13 cellular contexts compared by ENCODE assay signal in the genomic region with DNA sequence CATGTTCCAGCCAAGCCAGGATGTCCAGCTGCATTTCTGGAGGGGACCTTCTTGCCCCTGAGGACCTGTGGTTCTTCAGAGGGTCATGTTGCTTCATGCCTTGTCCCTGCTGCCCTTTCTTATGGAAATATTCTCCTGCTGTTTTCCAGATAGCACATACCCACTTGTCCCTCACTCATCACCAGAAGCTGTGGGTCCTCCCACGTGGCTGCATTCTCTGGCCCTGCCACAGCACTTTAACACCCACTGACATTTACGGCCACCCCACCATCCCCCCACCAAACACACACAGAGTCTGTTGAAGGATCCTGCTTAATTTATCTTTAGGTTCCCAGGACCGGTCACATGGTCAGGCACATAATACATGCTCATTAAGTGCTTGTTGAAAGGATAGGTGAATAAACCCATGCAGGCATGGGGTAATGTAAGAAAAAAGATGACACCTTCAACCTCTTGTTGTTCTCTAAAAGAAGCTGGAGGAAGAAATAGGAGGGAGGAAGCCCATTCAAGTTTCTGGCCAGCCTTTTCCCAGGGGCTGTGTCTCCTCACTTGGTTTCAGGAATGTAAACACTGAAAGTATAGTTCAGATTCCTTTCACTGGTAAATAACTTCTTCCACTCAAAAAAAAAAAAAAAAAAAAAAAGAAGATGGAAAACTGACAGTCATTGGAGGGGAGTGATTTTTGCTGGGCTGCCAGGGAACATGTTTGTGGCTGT. TPM values are rescaled to one million over a fixed set of nuclear protein-coding genes. Genes with fewer than 3 reads are reported as not detected.
A peak's percentile ranks its signal among the peaks of the same experiment; 100 is the strongest.
DNase-seq lines count a peak whose midpoint lies in the region; TF ChIP-seq lines count a peak whose summit lies in the region.
"Had no signal": no experiment of that assay in that cellular context is flagged by ENCODE, and none has a peak within 500 bp of the region (broad histone marks: within the 10 kb centered on the region; RNA-seq: fewer than 3 reads in every experiment).

No MANE protein-coding gene starts in this region.

- no peaks in the 10 kb centered on the region for H4K20me1 ChIP-seq in smooth muscle cell (ENCODE audit: low read depth)
- no peaks in the 10 kb centered on the region for H4K20me1 ChIP-seq in OCI-LY7 (ENCODE audit: insufficient read depth, low read length)

- H3K36me3 Mint-ChIP-seq in endodermal cell (ENCODE audit: low read depth) (no peaks in the 10 kb centered on the region), Caco-2 (ENCODE audit: insufficient read depth, unreplicated experiment) (no peaks in the 10 kb centered on the region)
- H3K36me3 Mint-ChIP-seq: CD4-positive, alpha-beta memory T cell had no signal

- no peaks in the 10 kb centered on the region for H3K27me3 Mint-ChIP-seq in endodermal cell (ENCODE audit: insufficient read depth)
- peaks cover 4% of the 10 kb centered on the region for H3K27me3 Mint-ChIP-seq in Caco-2 (ENCODE audit: insufficient read depth, unreplicated experiment)

- peak overlapping the region; percentile 3 to 82 for H3K18ac ChIP-seq in mesenchymal stem cell (ENCODE audit: low read depth in 1 of 2, low read length in 2 of 2)

- peak overlapping the region; percentile 49 for H2BK15ac ChIP-seq in mesenchymal stem cell (ENCODE audit: low read depth, poor library complexity, severe bottlenecking)

- peak overlapping the region; percentile 46 to 94 for H2BK12ac ChIP-seq in mesenchymal stem cell (ENCODE audit: low read length in 2 of 2)

- no peaks in the 10 kb centered on the region for H3K9me2 ChIP-seq in OCI-LY7 (ENCODE audit: insufficient read depth, low read length)

- H3F3A ChIP-seq in smooth muscle cell (ENCODE audit: low read depth) = no peaks in the 10 kb centered on the region

- TF ChIP-seq CTCF in endodermal cell (conservative IDR thresholded peaks at IDR 0.05) (no peak), Caco-2 (IDR thresholded peaks at IDR 0.05; ENCODE audit: insufficient read depth in 1 of 2, low read depth in 1 of 2, low read length in 1 of 2, severe bottlenecking in 1 of 2, unreplicated experiment in 1 of 2) (no peak), smooth muscle cell (IDR thresholded peaks at IDR 0.05; ENCODE audit: borderline replicate concordance, insufficient read depth, poor library complexity, severe bottlenecking) (no peak), OCI-LY7 (conservative IDR thresholded peaks at IDR 0.05; ENCODE audit: low read length) (no peak)

- H3K4me1 Mint-ChIP-seq in endodermal cell (peaks cover 47% of the 10 kb centered on the region), Caco-2 (ENCODE audit: low read depth, unreplicated experiment) (peaks cover 16% of the 10 kb centered on the region)
- H3K4me1 Mint-ChIP-seq: CD4-positive, alpha-beta memory T cell had no signal

- H2BK120ac ChIP-seq in mesenchymal stem cell (ENCODE audit: low read depth, low read length) = peak overlapping the region; percentile 64

- POLR2A ChIA-PET in HEK293T (lab: Yijun Ruan, JAX) = interaction anchor here (1.2 to 1.9 kb wide), 3 partner anchors 13 to 163 kb away, joined by 3 to 5 read pairs (median 3); no protein-coding TSS in a partner anchor
- POLR2A ChIA-PET in Caco-2 (lab: Charles Lee) = no interaction called here
- POLR2A ChIA-PET in OCI-LY7 (lab: Charles Lee) = interaction anchor here (0.7 kb wide), 2 partner anchors 9 to 30 kb away, joined by 3 to 5 read pairs; no protein-coding TSS in a partner anchor

- H3K4me3 ChIP-seq in endodermal cell (ENCODE audit: low read length) = no peak overlapping the region
- H3K4me3 ChIP-seq in mesenchymal stem cell (ENCODE audit: insufficient read depth in 1 of 2, low read depth in 1 of 2, low read length in 2 of 2) = no peak overlapping the region
- no peak overlapping the region for H3K4me3 ChIP-seq in Caco-2 (ENCODE audit: low read depth, low read length)
- no peak overlapping the region for H3K4me3 ChIP-seq in smooth muscle cell
- H3K4me3 ChIP-seq in OCI-LY7 (ENCODE audit: low read depth, low read length, poor library complexity, severe bottlenecking) = no peak overlapping the region
- H3K4me3 ChIP-seq: K562 had no signal

- H3K9me3 Mint-ChIP-seq in endodermal cell (no peaks in the 10 kb centered on the region), Caco-2 (ENCODE audit: unreplicated experiment) (no peaks in the 10 kb centered on the region)

- H3K27me3 ChIP-seq in endodermal cell (ENCODE audit: control insufficient read depth, insufficient read depth, low read length, poor library complexity, severe bottlenecking) (no peaks in the 10 kb centered on the region), mesenchymal stem cell (ENCODE audit: control insufficient read depth in 1 of 2, insufficient read depth in 1 of 2, low read length in 2 of 2) (no peaks in the 10 kb centered on the region), Caco-2 (replicated peaks; ENCODE audit: control insufficient read depth, insufficient read depth, low read length) (no peaks in the 10 kb centered on the region), smooth muscle cell (ENCODE audit: low read depth) (no peaks in the 10 kb centered on the region)

- 87% methylated on average over 3 of the region's 3 CpGs; no CpG with 5 or more reads in 1 of the 2 experiments for whole genome bisulfite sequencing in endodermal cell (ENCODE audit: insufficient coverage in 1 of 2, insufficient read length in 1 of 2), 2 experiments
- 23% methylated on average over 3 of the region's 3 CpGs for WGBS in mesenchymal stem cell
- WGBS in smooth muscle cell (ENCODE audit: low lambda C conversion rate) = 31% methylated on average over 3 of the region's 3 CpGs

- H3K9me3 ChIP-seq in endodermal cell (ENCODE audit: control insufficient read depth, low read length) (no peaks in the 10 kb centered on the region), mesenchymal stem cell (ENCODE audit: control insufficient read depth, low read length) (no peaks in the 10 kb centered on the region), Caco-2 (no peaks in the 10 kb centered on the region), smooth muscle cell (replicated peaks; ENCODE audit: low read depth) (no peaks in the 10 kb centered on the region), OCI-LY7 (ENCODE audit: low read length) (no peaks in the 10 kb centered on the region)

- H3K4me2 ChIP-seq in mesenchymal stem cell (ENCODE audit: low read length, poor library complexity, severe bottlenecking) = no peak overlapping the region
- no peak overlapping the region for H3K4me2 ChIP-seq in smooth muscle cell
- H3K4me2 ChIP-seq in OCI-LY7 (ENCODE audit: low read length) = no peak overlapping the region

- no peaks in the 10 kb centered on the region for H3K79me1 ChIP-seq in mesenchymal stem cell (replicated peaks; ENCODE audit: low read length, poor library complexity, severe bottlenecking)

- DNase-seq in HEK293T (ENCODE audit: extremely low spot score) (no peak), endodermal cell (peak; percentile 55), mesenchymal stem cell (peak; percentile 70), Caco-2 (no peak), DMS153 (lab: John Stamatoyannopoulos, UW) (no peak), smooth muscle cell (lab: John Stamatoyannopoulos, UW; ENCODE audit: unreplicated experiment) (no peak), OCI-LY7 (ENCODE audit: low spot score) (no peak)
- DNase-seq: CD4-positive, alpha-beta memory T cell; NCI-H2029; NCI-H748 treated with DMSO at 0.1 percent for 48 hours had no signal

- H3K27ac ChIP-seq in endodermal cell (ENCODE audit: low read depth, low read length) = no peak overlapping the region
- H3K27ac ChIP-seq in mesenchymal stem cell (ENCODE audit: low read length, poor library complexity, severe bottlenecking) = no peak overlapping the region
- H3K27ac ChIP-seq in smooth muscle cell (ENCODE audit: low read depth) = no peak overlapping the region
- H3K27ac ChIP-seq in OCI-LY7 (ENCODE audit: low read depth, low read length, poor library complexity, severe bottlenecking) = no peak overlapping the region
- H3K27ac ChIP-seq: HL-60, RWPE1 had no signal

- no peak overlapping the region for H4K8ac ChIP-seq in mesenchymal stem cell (ENCODE audit: low read length)

- intact Hi-C loops in Caco-2 (cut with micrococcal nuclease; ENCODE audit: unreplicated experiment) (loop anchor here (2.0 kb wide), 1 partner anchor 39 kb away; no protein-coding TSS in a partner anchor), OCI-LY7 (cut with micrococcal nuclease; ENCODE audit: unreplicated experiment) (no loop called here)

- peaks cover 7% of the 10 kb centered on the region for H3K4me1 ChIP-seq in endodermal cell (ENCODE audit: control insufficient read depth, insufficient read depth, low read length)
- peaks cover 3% of the 10 kb centered on the region for H3K4me1 ChIP-seq in mesenchymal stem cell (ENCODE audit: control insufficient read depth, insufficient read depth, low read depth, low read length)
- H3K4me1 ChIP-seq in Caco-2 = peaks cover 8% of the 10 kb centered on the region; the same call in 1 of the 2 replicates
- H3K4me1 ChIP-seq in smooth muscle cell (ENCODE audit: low read depth) = no peaks in the 10 kb centered on the region
- H3K4me1 ChIP-seq in OCI-LY7 (ENCODE audit: insufficient read depth, low read length, poor library complexity, severe bottlenecking) = no peaks in the 10 kb centered on the region

- H2BK5ac ChIP-seq in mesenchymal stem cell (ENCODE audit: low read depth, low read length, poor library complexity, severe bottlenecking) = no peak overlapping the region

- no peak overlapping the region for H2AK5ac ChIP-seq in mesenchymal stem cell (ENCODE audit: low read length, severe bottlenecking)

- peak overlapping the region; percentile 15 for H4K91ac ChIP-seq in mesenchymal stem cell (ENCODE audit: low read length)

- BruUV-seq in Caco-2 (replicated peaks; lab: Mats Ljungman, UMichigan) = no TSS peak
- no TSS peak for BruUV-seq in OCI-LY7 (replicated peaks; lab: Mats Ljungman, UMichigan)

- H2AFZ ChIP-seq in mesenchymal stem cell (ENCODE audit: low read depth, low read length) (no peak overlapping the region), smooth muscle cell (ENCODE audit: low read depth) (no peak overlapping the region), OCI-LY7 (ENCODE audit: low read length) (no peak overlapping the region)

- peak overlapping the region; percentile 27 to 43 for H3K4ac ChIP-seq in mesenchymal stem cell (ENCODE audit: low read depth in 1 of 2, low read length in 2 of 2)

- H3K14ac ChIP-seq in mesenchymal stem cell (ENCODE audit: low read length in 2 of 2) = no peak overlapping the region

- H3K9ac ChIP-seq in endodermal cell (ENCODE audit: extremely low read depth, low read length, poor library complexity, severe bottlenecking) (no peak overlapping the region), mesenchymal stem cell (ENCODE audit: low read length) (no peak overlapping the region), smooth muscle cell (ENCODE audit: low read depth) (no peak overlapping the region)

- H3K36me3 ChIP-seq in endodermal cell (ENCODE audit: control insufficient read depth, insufficient read depth, low read length) (no peaks in the 10 kb centered on the region), mesenchymal stem cell (ENCODE audit: control insufficient read depth in 1 of 2, insufficient read depth in 2 of 2, low read depth in 1 of 2, low read length in 2 of 2) (no peaks in the 10 kb centered on the region), Caco-2 (ENCODE audit: control insufficient read depth, insufficient read depth, low read length) (no peaks in the 10 kb centered on the region), smooth muscle cell (ENCODE audit: low read depth) (no peaks in the 10 kb centered on the region), OCI-LY7 (ENCODE audit: insufficient read depth, low read length) (no peaks in the 10 kb centered on the region)

- peak overlapping the region; percentile 82 for H3K27ac Mint-ChIP-seq in endodermal cell
- H3K27ac Mint-ChIP-seq in Caco-2 (ENCODE audit: unreplicated experiment) = no peak overlapping the region
- H3K27ac Mint-ChIP-seq: CD4-positive, alpha-beta memory T cell had no signal

- H3K79me2 ChIP-seq in smooth muscle cell (ENCODE audit: low read depth) = no peaks in the 10 kb centered on the region
- no peaks in the 10 kb centered on the region for H3K79me2 ChIP-seq in OCI-LY7 (ENCODE audit: insufficient read depth, low read depth, low read length)

- H3K4me3 Mint-ChIP-seq in endodermal cell (no peak overlapping the region), Caco-2 (ENCODE audit: unreplicated experiment) (no peak overlapping the region)
- H3K4me3 Mint-ChIP-seq: CD4-positive, alpha-beta memory T cell had no signal

- CTCF ChIA-PET in HEK293T (lab: Yijun Ruan, JAX) = interaction anchor here (0.6 to 3.3 kb wide), 7 partner anchors 10 to 174 kb away, joined by 3 to 20 read pairs (median 8); no protein-coding TSS in a partner anchor
- CTCF ChIA-PET in Caco-2 (lab: Charles Lee) = no interaction called here
- CTCF ChIA-PET in OCI-LY7 (lab: Charles Lee; ENCODE audit: unreplicated experiment) = no interaction called here

- H3K23ac ChIP-seq in mesenchymal stem cell (ENCODE audit: low read length in 2 of 2) = no peak overlapping the region

RNA-seq across cellular contexts. Expression of gene BMPER, which starts 19.9 kb away (rescaled TPM):
- 10 to 100 TPM; 71.2 to 72.2 TPM for total RNA-seq in endodermal cell
- polyA plus RNA-seq in endodermal cell (2013, experiment 1 of 2) = 5.0 TPM
- 3.2 TPM for polyA plus RNA-seq in endodermal cell (2013, experiment 2 of 2)
- 1.4 TPM for polyA plus RNA-seq in mesenchymal stem cell (2013, experiment 1 of 2)
- 1.5 TPM for polyA plus RNA-seq in mesenchymal stem cell (2013, experiment 2 of 2)
- total RNA-seq in Caco-2 (2022) = not detected in 2 replicates
- 7.3 and 21.9 TPM in 2 replicates for total RNA-seq in smooth muscle cell
- polyA plus RNA-seq in smooth muscle cell = 3.0 and 7.5 TPM in 2 replicates
- total RNA-seq in OCI-LY7 (2014; rRNA removed; shearing (Covaris generic)) = not detected in 2 replicates
- not detected in 2 replicates for total RNA-seq in OCI-LY7 (2022)
- total RNA-seq: K562 had no signal
- polyA plus RNA-seq: K562 had no signal

Comparison
In these comparisons a context has a peak if more than half of its experiments do, and no peak if none do; other contexts are left out.
1. DNase-seq: peak in endodermal cell (single experiment) and mesenchymal stem cell (single experiment); none in HEK293T (single experiment), Caco-2 (0 of 2), DMS153 (single experiment), smooth muscle cell (single experiment) and OCI-LY7 (single experiment).